ENCODE assay signal across 8 cellular contexts in genomic region chr5:143403357-143403606, GRCh38.
DNase-seq lines count a peak whose midpoint lies in the region; ATAC-seq lines count a peak whose summit lies in the region.

No MANE protein-coding gene starts in this region.

- no peaks in the 10 kb centered on the region for H3K27me3 Mint-ChIP-seq in activated naive CD8-positive, alpha-beta T cell
- no peaks in the 10 kb centered on the region for H3K27me3 Mint-ChIP-seq in stimulated activated naive CD8-positive, alpha-beta T cell treated with anti-CD3 and anti-CD28 coated beads, Interleukin-15, Interleukin-2, amounts not matched to agents 100 ng/mL and 50 ng/mL, for 24 hours

- DNase-seq in NCI-H2029 treated with DMSO at 0.1 percent for 48 hours (lab: John Stamatoyannopoulos, UW) (peak; percentile 15), NCI-H2029 (lab: John Stamatoyannopoulos, UW) (no peak), hepatic stellate cell (ENCODE audit: low spot score) (no peak)

- H3K9me3 ChIP-seq in iPS-20b (ENCODE audit: insufficient read depth, low read depth, low read length), result no peaks in the 10 kb centered on the region

- H3K4me1 ChIP-seq in iPS-20b (ENCODE audit: insufficient read depth, low read length), result peaks cover 35% of the 10 kb centered on the region

- H3K36me3 ChIP-seq in iPS-20b (ENCODE audit: insufficient read depth, low read depth, low read length), result no peaks in the 10 kb centered on the region

- peak; percentile 8 for ATAC-seq in HG03066 (IDR thresholded peaks at IDR 0.05; ENCODE audit: low read depth, unreplicated experiment)
- no peak for ATAC-seq in GM18867 (IDR thresholded peaks at IDR 0.05; ENCODE audit: unreplicated experiment)

- H3K27me3 ChIP-seq in iPS-20b (ENCODE audit: insufficient read depth, low read length), result peaks cover 47% of the 10 kb centered on the region

- peaks cover 50% of the 10 kb centered on the region for H3K4me1 Mint-ChIP-seq in activated naive CD8-positive, alpha-beta T cell (ENCODE audit: low read depth)
- H3K4me1 Mint-ChIP-seq in stimulated activated naive CD8-positive, alpha-beta T cell treated with anti-CD3 and anti-CD28 coated beads, Interleukin-15, Interleukin-2, amounts not matched to agents 100 ng/mL and 50 ng/mL, for 24 hours (ENCODE audit: low read depth), result peaks cover 54% of the 10 kb centered on the region

- no peak overlapping the region; the same call in 1 of the 2 replicates for H3K9ac ChIP-seq in iPS-20b (ENCODE audit: low read depth, low read length)

- H3K36me3 Mint-ChIP-seq in activated naive CD8-positive, alpha-beta T cell, result peaks cover 26% of the 10 kb centered on the region
- peaks cover 32% of the 10 kb centered on the region for H3K36me3 Mint-ChIP-seq in stimulated activated naive CD8-positive, alpha-beta T cell treated with anti-CD3 and anti-CD28 coated beads, Interleukin-15, Interleukin-2, amounts not matched to agents 100 ng/mL and 50 ng/mL, for 24 hours (ENCODE audit: low read depth)

- H3K27ac Mint-ChIP-seq in activated naive CD8-positive, alpha-beta T cell, result no peak overlapping the region
- H3K27ac Mint-ChIP-seq in stimulated activated naive CD8-positive, alpha-beta T cell treated with anti-CD3 and anti-CD28 coated beads, Interleukin-15, Interleukin-2, amounts not matched to agents 100 ng/mL and 50 ng/mL, for 24 hours, result peak overlapping the region; percentile 75

- no peak overlapping the region for H3K27ac ChIP-seq in iPS-20b (ENCODE audit: low read length)

- peak overlapping the region; percentile 80 for H3K4me3 ChIP-seq in iPS-20b (ENCODE audit: low read length)

- no peaks in the 10 kb centered on the region for H3K9me3 Mint-ChIP-seq in activated naive CD8-positive, alpha-beta T cell (ENCODE audit: low read depth)
- no peaks in the 10 kb centered on the region for H3K9me3 Mint-ChIP-seq in stimulated activated naive CD8-positive, alpha-beta T cell treated with anti-CD3 and anti-CD28 coated beads, Interleukin-15, Interleukin-2, amounts not matched to agents 100 ng/mL and 50 ng/mL, for 24 hours

- H3K4me3 Mint-ChIP-seq in activated naive CD8-positive, alpha-beta T cell, result peak overlapping the region; percentile 92
- H3K4me3 Mint-ChIP-seq in stimulated activated naive CD8-positive, alpha-beta T cell treated with anti-CD3 and anti-CD28 coated beads, Interleukin-15, Interleukin-2, amounts not matched to agents 100 ng/mL and 50 ng/mL, for 24 hours, result peak overlapping the region; percentile 92
